ENCODE assay signal across 8 cellular contexts in genomic region chr16:73059779-73060178, GRCh38. TPM values are rescaled to one million over a fixed set of nuclear protein-coding genes. Genes with fewer than 3 reads are reported as not detected.
A peak's percentile ranks its signal among the peaks of the same experiment; 100 is the strongest.
DNase-seq lines count a peak whose midpoint lies in the region; TF ChIP-seq lines count a peak whose summit lies in the region.

No MANE protein-coding gene starts in this region.

- H3K27me3 ChIP-seq in adrenal gland (no peaks in the 10 kb centered on the region), layer of hippocampus (ENCODE audit: control insufficient read depth, insufficient read depth, low read length) (peaks cover 14% of the 10 kb centered on the region)

- peaks cover 2% of the 10 kb centered on the region for H3K36me3 Mint-ChIP-seq in T-helper 1 cell treated with Interleukin-12 subunit alpha and Interleukin-12 subunit beta and Interleukin-4 antibody, amounts not matched to agents 30 μg/mL and 1 μg/mL, for 36 hours (ENCODE audit: low read depth)

- peak overlapping the region in 2 of 4 donors; percentile 69 to 92 for H3K4me3 ChIP-seq in adrenal gland

- peak overlapping the region; percentile 78 for H3K4me3 Mint-ChIP-seq in T-helper 1 cell treated with Interleukin-12 subunit alpha and Interleukin-12 subunit beta and Interleukin-4 antibody, amounts not matched to agents 30 μg/mL and 1 μg/mL, for 36 hours

- H3K27me3 Mint-ChIP-seq in T-helper 1 cell treated with Interleukin-12 subunit alpha and Interleukin-12 subunit beta and Interleukin-4 antibody, amounts not matched to agents 30 μg/mL and 1 μg/mL, for 36 hours (ENCODE audit: low read depth): peaks cover 58% of the 10 kb centered on the region

- H3K27ac Mint-ChIP-seq in T-helper 1 cell treated with Interleukin-12 subunit alpha and Interleukin-12 subunit beta and Interleukin-4 antibody, amounts not matched to agents 30 μg/mL and 1 μg/mL, for 36 hours: no peak overlapping the region

- H3K27ac ChIP-seq in adrenal gland (peak overlapping the region in 4 of 5 donors; percentile 84 to 98 (median 97)), layer of hippocampus (ENCODE audit: low read depth, low read length) (peak overlapping the region; percentile 43), temporal lobe (ENCODE audit: low read depth, low read length) (peak overlapping the region; percentile 50)

- H3K9me3 Mint-ChIP-seq in T-helper 1 cell treated with Interleukin-12 subunit alpha and Interleukin-12 subunit beta and Interleukin-4 antibody, amounts not matched to agents 30 μg/mL and 1 μg/mL, for 36 hours: no peaks in the 10 kb centered on the region

- no peaks in the 10 kb centered on the region for H3K9me3 ChIP-seq in adrenal gland (replicated peaks in 1 of 3)

- no peak for TF ChIP-seq CTCF in adrenal gland (IDR thresholded peaks at IDR 0.05)

- TF ChIP-seq POLR2A in adrenal gland (IDR thresholded peaks at IDR 0.05): no peak

- H3K36me3 ChIP-seq in adrenal gland (replicated peaks in 1 of 2): no peaks in the 10 kb centered on the region

- DNase-seq in T-helper 1 cell: no peak
- no peak for DNase-seq in adrenal gland
- no peak for DNase-seq in SW 1271 (lab: John Stamatoyannopoulos, UW)
- no peak for DNase-seq in NCI-H187 treated with DMSO at 0.1 percent for 48 hours (lab: John Stamatoyannopoulos, UW)
- DNase-seq in ACHN: no peak

- WGBS in adrenal gland, 4 donors: 13 to 27% (median 18%) methylated on average over 3 of the region's 3 CpGs

- in situ Hi-C loops in ACHN (cut with HindIII; ENCODE audit: low pct_ligation_motif_present, low pct_unique_long_range_greater_than_20kb, low sequenced_read_pairs): no loop called here

- peaks cover 25 to 32% of the 10 kb centered on the region in 2 donors for H3K4me1 ChIP-seq in adrenal gland (replicated peaks in 1 of 2)

- intact Hi-C loops in adrenal gland (cut with DNase I): loop anchor here (10.0 kb wide), 1 partner anchor 115 kb away; no protein-coding TSS in a partner anchor

- peaks cover 12% of the 10 kb centered on the region for H3K4me1 Mint-ChIP-seq in T-helper 1 cell treated with Interleukin-12 subunit alpha and Interleukin-12 subunit beta and Interleukin-4 antibody, amounts not matched to agents 30 μg/mL and 1 μg/mL, for 36 hours (ENCODE audit: low read depth)

RNA-seq across cellular contexts. Expression of gene ZFHX3, which starts 11.9 kb away (rescaled TPM):
- total RNA-seq in adrenal gland (10 to 100 TPM; 16.8 to 31.6 (median 21.7) TPM), temporal lobe (4.7 TPM)
- polyA plus RNA-seq in adrenal gland: 10 to 100 TPM in 1 of 3 donors, 1 to 10 TPM in 2; 2.4 to 11.2 (median 9.4) TPM

Comparison
In these comparisons a context has a peak if more than half of its experiments do, and no peak if none do; other contexts are left out.
1. H3K27ac ChIP-seq: peak in every context shown above with its lines; median percentile 97 in adrenal gland; 50 in temporal lobe; 43 in layer of hippocampus.